In the genomic region with DNA sequence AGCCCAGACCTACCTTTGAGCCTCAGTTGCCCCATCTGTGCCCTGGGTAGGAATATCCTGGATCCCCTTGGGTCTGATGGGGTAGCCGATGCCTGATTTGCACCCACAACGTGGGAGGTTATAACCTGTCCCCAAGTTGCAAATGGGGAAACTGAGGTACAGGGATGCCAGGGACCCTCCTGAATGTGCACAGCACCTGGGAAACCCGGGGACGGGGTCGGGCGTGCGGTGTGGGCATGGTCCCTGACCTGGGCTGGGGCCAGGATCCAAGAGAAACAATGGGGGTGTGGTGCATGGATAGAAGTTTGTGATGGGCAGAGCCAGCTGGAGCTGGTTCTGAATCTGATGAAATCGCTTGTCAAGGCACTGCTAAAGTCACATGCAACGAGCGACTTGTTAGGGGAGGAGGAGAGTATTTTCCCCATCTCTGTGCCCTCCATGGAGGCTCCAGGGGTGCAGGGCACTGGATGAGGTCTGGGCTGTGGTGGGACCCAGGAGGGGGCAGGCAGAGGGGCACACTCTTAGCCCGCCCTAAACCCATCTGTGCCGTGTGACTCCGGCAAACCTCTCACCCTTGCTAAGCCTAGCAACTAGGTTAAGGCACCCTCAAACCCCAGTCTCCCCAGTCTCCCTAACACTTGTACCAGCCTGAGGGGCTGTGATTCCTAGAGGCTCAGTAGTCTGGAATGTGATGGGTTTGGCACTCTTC, we compare ENCODE assay signal across 7 cellular contexts. TPM values are rescaled to one million over a fixed set of nuclear protein-coding genes. Genes with fewer than 3 reads are reported as not detected.
DNase-seq lines count a peak whose midpoint lies in the region; ATAC-seq and TF ChIP-seq lines count a peak whose summit lies in the region.
"Had no signal": no experiment of that assay in that cellular context is flagged by ENCODE, and none has a peak within 500 bp of the region (broad histone marks: within the 10 kb centered on the region; RNA-seq: fewer than 3 reads in every experiment).

No MANE protein-coding gene starts in this region.

- WGBS in spleen, 5 donors, result 76 to 86% (median 83%) methylated on average over 11 to 13 of the region's 13 CpGs

- H3K4me3 Mint-ChIP-seq in activated T-cell treated with anti-CD3 and anti-CD28 coated beads, Interleukin-2, amount 50 U/mL, for 72 hours, result peak overlapping the region in 1 of 2 donors; percentile 56

- intact Hi-C loops in spleen (cut with DNase I; ENCODE audit: low total_unique reads), result no loop called here
- intact Hi-C loops in left cardiac atrium (cut with DNase I), result no loop called here

- H3K36me3 Mint-ChIP-seq in activated T-cell treated with anti-CD3 and anti-CD28 coated beads, Interleukin-2, amount 50 U/mL, for 72 hours (ENCODE audit: insufficient read depth in 2 of 2), result no peaks in the 10 kb centered on the region

- peak overlapping the region in 6 of 8 donors; percentile 9 to 83 (median 77) for H3K27ac ChIP-seq in spleen
- H3K27ac ChIP-seq: neutrophil had no signal

- peaks cover 24 to 84% (median 41%) of the 10 kb centered on the region in 6 donors for H3K4me1 ChIP-seq in spleen

- peaks cover 0 to 25% (median 5%) of the 10 kb centered on the region in 6 donors for H3K36me3 ChIP-seq in spleen

- no peaks in the 10 kb centered on the region for H3K9me3 Mint-ChIP-seq in activated T-cell treated with anti-CD3 and anti-CD28 coated beads, Interleukin-2, amount 50 U/mL, for 72 hours

- TF ChIP-seq POLR2A in spleen (IDR thresholded peaks at IDR 0.05), result no peak

- H3K4me1 Mint-ChIP-seq in activated T-cell treated with anti-CD3 and anti-CD28 coated beads, Interleukin-2, amount 50 U/mL, for 72 hours (ENCODE audit: low read depth), result peaks cover 9% of the 10 kb centered on the region

- ATAC-seq in left cardiac atrium, result no peak
- no peak for ATAC-seq in activated T-cell treated with anti-CD3 and anti-CD28 coated beads, Interleukin-2, amount 50 U/mL, for 72 hours (replicated peaks in 1 of 2)

- no peak for TF ChIP-seq CTCF in LNCaP clone FGC (IDR thresholded peaks at IDR 0.05; ENCODE audit: control insufficient read depth, extremely low read depth, insufficient read depth)
- TF ChIP-seq CTCF in spleen (IDR thresholded peaks at IDR 0.05 in 8 of 11, conservative IDR thresholded peaks at IDR 0.05 in 3 of 11), result no peak

- H3K4me3 ChIP-seq in LNCaP clone FGC (ENCODE audit: low read depth, low read length) (peak overlapping the region; percentile 94), spleen (peak overlapping the region in 3 of 8 donors; percentile 13 to 67 (median 44))

- peaks cover 0 to 53% (median 0%) of the 10 kb centered on the region in 7 donors for H3K27me3 ChIP-seq in spleen (replicated peaks in 1 of 7)

- peaks cover 61% of the 10 kb centered on the region for H3K27me3 Mint-ChIP-seq in activated T-cell treated with anti-CD3 and anti-CD28 coated beads, Interleukin-2, amount 50 U/mL, for 72 hours (ENCODE audit: low read depth)

- peaks cover 0 to 5% (median 0%) of the 10 kb centered on the region in 8 donors for H3K9me3 ChIP-seq in spleen
- H3K9me3 ChIP-seq: neutrophil had no signal

- H3K27ac Mint-ChIP-seq in activated T-cell treated with anti-CD3 and anti-CD28 coated beads, Interleukin-2, amount 50 U/mL, for 72 hours, result no peak overlapping the region

- DNase-seq in LNCaP clone FGC (ENCODE audit: low read depth) (no peak), fibroblast of gingiva (ENCODE audit: low read depth) (peak; percentile 77), spleen (no peak), left cardiac atrium (no peak), SW 1271 (lab: John Stamatoyannopoulos, UW) (no peak)
- no peak for DNase-seq in activated T-cell treated with anti-CD3 and anti-CD28 coated beads, Interleukin-2, amount 50 U/mL, for 72 hours

RNA-seq across cellular contexts. Expression of a gene that starts 0.7 kb away (rescaled TPM):
- total RNA-seq in spleen (10 to 100 TPM in 2 of 7 donors, 1 to 10 TPM in 5; 1.9 to 34.3 (median 4.3) TPM), left cardiac atrium (1 to 10 TPM in 1 of 2 donors, under 1 TPM in 1; 0.50 to 1.5 TPM)
- 10 to 100 TPM in 1 of 3 donors, under 1 TPM in 2; 0.77 to 15.9 (median 0.96) TPM for polyA plus RNA-seq in spleen
- total RNA-seq in activated T-cell treated with anti-CD3 and anti-CD28 coated beads, Interleukin-2, amount 50 U/mL, for 72 hours, result under 1 TPM in 1 of 2 donors, not detected in 1; 0.60 TPM

RNA-seq across cellular contexts. Expression of a gene that starts 10.7 kb away (rescaled TPM):
- total RNA-seq in spleen (100 to 1,000 TPM in 3 of 7 donors, 10 to 100 TPM in 4; 82.2 to 164 (median 90.5) TPM), left cardiac atrium (1 to 10 TPM; 4.9 to 8.7 TPM)
- 10 to 100 TPM; 14.6 to 32.2 (median 16.0) TPM for polyA plus RNA-seq in spleen
- not detected for total RNA-seq in activated T-cell treated with anti-CD3 and anti-CD28 coated beads, Interleukin-2, amount 50 U/mL, for 72 hours

RNA-seq across cellular contexts. Expression of a gene that starts 32.5 kb away (rescaled TPM):
- total RNA-seq in spleen (100 to 1,000 TPM in 1 of 7 donors, 10 to 100 TPM in 6; 56.3 to 103 (median 82.4) TPM), left cardiac atrium (10 to 100 TPM; 37.4 to 49.3 TPM)
- polyA plus RNA-seq in spleen, result 100 to 1,000 TPM in 1 of 3 donors, 10 to 100 TPM in 2; 80.6 to 143 (median 94.9) TPM
- total RNA-seq in activated T-cell treated with anti-CD3 and anti-CD28 coated beads, Interleukin-2, amount 50 U/mL, for 72 hours, result 10 to 100 TPM; 46.8 to 48.1 TPM

RNA-seq across cellular contexts. Expression of a gene that starts 46.3 kb away (rescaled TPM):
- total RNA-seq in spleen, result 10 to 100 TPM; 20.2 to 65.6 (median 45.1) TPM
- 10 to 100 TPM in 1 of 3 donors, 1 to 10 TPM in 2; 9.3 to 17.3 (median 9.6) TPM for polyA plus RNA-seq in spleen
- 10 to 100 TPM; 27.5 to 34.7 TPM for total RNA-seq in left cardiac atrium
- 10 to 100 TPM; 55.5 to 58.0 TPM for total RNA-seq in activated T-cell treated with anti-CD3 and anti-CD28 coated beads, Interleukin-2, amount 50 U/mL, for 72 hours

RNA-seq across cellular contexts. Expression of a gene that starts 51.2 kb away (rescaled TPM):
- total RNA-seq in spleen (10 to 100 TPM; 37.5 to 82.3 (median 44.4) TPM), left cardiac atrium (10 to 100 TPM; 29.2 to 44.6 TPM)
- 10 to 100 TPM; 31.7 to 58.2 (median 49.0) TPM for polyA plus RNA-seq in spleen
- 10 to 100 TPM; 20.5 to 24.8 TPM for total RNA-seq in activated T-cell treated with anti-CD3 and anti-CD28 coated beads, Interleukin-2, amount 50 U/mL, for 72 hours

Comparison
In these comparisons a context has a peak if more than half of its experiments do, and no peak if none do; other contexts are left out.
1. RNA of a gene that starts 10.7 kb away (total RNA-seq): 82.2 to 164 TPM in spleen; 4.9 to 8.7 TPM in left cardiac atrium and not detected in activated T-cell treated with anti-CD3 and anti-CD28 coated beads, Interleukin-2, amount 50 U/mL, for 72 hours; every median in the first group is over 4 times any median in the second.